Comparison of ENCODE assay signal across 21 cellular contexts in genomic region chr10:34184901-34185386, GRCh38.
A peak's percentile ranks its signal among the peaks of the same experiment; 100 is the strongest.
DNase-seq lines count a peak whose midpoint lies in the region; ATAC-seq and TF ChIP-seq lines count a peak whose summit lies in the region.
"Had no signal": no experiment of that assay in that cellular context is flagged by ENCODE, and none has a peak within 500 bp of the region (broad histone marks: within the 10 kb centered on the region; RNA-seq: fewer than 3 reads in every experiment).

No MANE protein-coding gene starts in this region.

- peak; percentile 74 for ATAC-seq in left lobe of liver
- ATAC-seq: activated naive CD8-positive, alpha-beta T cell treated with anti-CD3 and anti-CD28 coated beads, Interleukin-2, amount 50 U/mL, for 24 hours; gastroesophageal sphincter; stimulated activated naive B cell treated with anti-CD40 and anti-IgM and Interleukin-4, amounts not matched to agents 10 μg/mL and 1 μg/mL and 100 μg/mL, for 72 hours had no signal

- TF ChIP-seq CTCF in type B pancreatic cell (conservative IDR thresholded peaks at IDR 0.05), result no peak
- TF ChIP-seq CTCF in breast epithelium (IDR thresholded peaks at IDR 0.05), result no peak

- H3K27me3 Mint-ChIP-seq in type B pancreatic cell, result peaks cover 6% of the 10 kb centered on the region
- H3K27me3 Mint-ChIP-seq: activated CD4-positive, alpha-beta memory T cell treated with anti-CD3 and anti-CD28 coated beads, Interleukin-2, amount 10 ng/mL, durations not matched to agents 7 days and 5 days; stimulated activated naive B cell treated with anti-CD40 and anti-IgM and Interleukin-4, amounts not matched to agents 10 μg/mL and 1 μg/mL and 100 μg/mL, for 72 hours had no signal

- no peaks in the 10 kb centered on the region for H3K27me3 ChIP-seq in SJSA1 (replicated peaks)
- H3K27me3 ChIP-seq in breast epithelium, result no peaks in the 10 kb centered on the region
- H3K27me3 ChIP-seq: gastroesophageal sphincter, neutrophil had no signal

- TF ChIP-seq POLR2A in breast epithelium (IDR thresholded peaks at IDR 0.05), result no peak

- no peaks in the 10 kb centered on the region for H3K36me3 Mint-ChIP-seq in type B pancreatic cell
- H3K36me3 Mint-ChIP-seq: CD14-positive monocyte; IgD-negative memory B cell; stimulated activated naive B cell treated with anti-CD40 and anti-IgM and Interleukin-4, amounts not matched to agents 10 μg/mL and 1 μg/mL and 100 μg/mL, for 72 hours had no signal

- H3K9me3 ChIP-seq in SJSA1 (replicated peaks) (no peaks in the 10 kb centered on the region), breast epithelium (no peaks in the 10 kb centered on the region)
- H3K9me3 ChIP-seq: gastroesophageal sphincter, neutrophil had no signal

- H3K4me3 ChIP-seq in SJSA1, result no peak overlapping the region
- H3K4me3 ChIP-seq in breast epithelium, result no peak overlapping the region
- H3K4me3 ChIP-seq: gastroesophageal sphincter, GM23248 had no signal

- H3K27ac Mint-ChIP-seq in type B pancreatic cell, result peak overlapping the region; percentile 29
- H3K27ac Mint-ChIP-seq: activated CD4-positive, alpha-beta memory T cell treated with anti-CD3 and anti-CD28 coated beads, Interleukin-2, amount 10 ng/mL, durations not matched to agents 7 days and 5 days; activated naive CD8-positive, alpha-beta T cell treated with anti-CD3 and anti-CD28 coated beads, Interleukin-2, amount 50 U/mL, for 24 hours; CD14-positive monocyte; IgD-negative memory B cell; stimulated activated naive B cell treated with anti-CD40 and anti-IgM and Interleukin-4, amounts not matched to agents 10 μg/mL and 1 μg/mL and 100 μg/mL, for 72 hours had no signal

- H3K27ac ChIP-seq in SJSA1, result peak overlapping the region; percentile 58
- H3K27ac ChIP-seq in breast epithelium, result no peak overlapping the region
- H3K27ac ChIP-seq: epithelial cell of prostate, gastroesophageal sphincter, GM23248, neutrophil had no signal

- no peak overlapping the region for H3K4me3 Mint-ChIP-seq in type B pancreatic cell
- H3K4me3 Mint-ChIP-seq: activated CD4-positive, alpha-beta memory T cell treated with anti-CD3 and anti-CD28 coated beads, Interleukin-2, amount 10 ng/mL, durations not matched to agents 7 days and 5 days; activated naive CD8-positive, alpha-beta T cell treated with anti-CD3 and anti-CD28 coated beads, Interleukin-2, amount 50 U/mL, for 24 hours; CD14-positive monocyte; IgD-negative memory B cell; stimulated activated naive B cell treated with anti-CD40 and anti-IgM and Interleukin-4, amounts not matched to agents 10 μg/mL and 1 μg/mL and 100 μg/mL, for 72 hours had no signal

- no peaks in the 10 kb centered on the region for H3K9me3 Mint-ChIP-seq in type B pancreatic cell
- H3K9me3 Mint-ChIP-seq: activated CD4-positive, alpha-beta memory T cell treated with anti-CD3 and anti-CD28 coated beads, Interleukin-2, amount 10 ng/mL, durations not matched to agents 7 days and 5 days; activated naive CD8-positive, alpha-beta T cell treated with anti-CD3 and anti-CD28 coated beads, Interleukin-2, amount 50 U/mL, for 24 hours; stimulated activated naive B cell treated with anti-CD40 and anti-IgM and Interleukin-4, amounts not matched to agents 10 μg/mL and 1 μg/mL and 100 μg/mL, for 72 hours had no signal

- DNase-seq in NCI-H510A treated with DMSO at 0.1 percent for 48 hours (lab: John Stamatoyannopoulos, UW), result peak; percentile 18
- DNase-seq in NCI-H510A (lab: John Stamatoyannopoulos, UW), result no peak
- peak in 1 of 2 experiments; percentile 42 for DNase-seq in SJSA1 (ENCODE audit: low read depth in 1 of 2, low spot score in 2 of 2)
- no peak for DNase-seq in left lobe of liver (ENCODE audit: low spot score)
- DNase-seq in type B pancreatic cell (ENCODE audit: extremely low spot score, unreplicated experiment), result no peak
- DNase-seq in C1 segment of cervical spinal cord (lab: John Stamatoyannopoulos, UW), result no peak
- no peak for DNase-seq in breast epithelium (ENCODE audit: low spot score in 2 of 2)
- DNase-seq in NOMO-1 treated with dmso at 0.1 percent for 144 hours (lab: John Stamatoyannopoulos, UW; ENCODE audit: unreplicated experiment), result no peak
- DNase-seq: activated CD4-positive, alpha-beta memory T cell treated with anti-CD3 and anti-CD28 coated beads, Interleukin-2, amount 10 ng/mL, durations not matched to agents 7 days and 5 days; activated naive CD8-positive, alpha-beta T cell treated with anti-CD3 and anti-CD28 coated beads, Interleukin-2, amount 50 U/mL, for 24 hours; DND-41; GM23248; mesenchymal stem cell; NCI-H1092; stimulated activated naive B cell treated with anti-CD40 and anti-IgM and Interleukin-4, amounts not matched to agents 10 μg/mL and 1 μg/mL and 100 μg/mL, for 72 hours; trophoblast cell had no signal

- peaks cover 48% of the 10 kb centered on the region for H3K4me1 ChIP-seq in SJSA1 (replicated peaks)
- H3K4me1 ChIP-seq in breast epithelium, result peaks cover 3 to 7% of the 10 kb centered on the region in 2 donors

- intact Hi-C loops in breast epithelium (cut with DNase I; ENCODE audit: low total_unique reads), result no loop called here

- H3K4me1 Mint-ChIP-seq in type B pancreatic cell (ENCODE audit: unreplicated experiment), result peaks cover 57% of the 10 kb centered on the region
- H3K4me1 Mint-ChIP-seq: activated CD4-positive, alpha-beta memory T cell treated with anti-CD3 and anti-CD28 coated beads, Interleukin-2, amount 10 ng/mL, durations not matched to agents 7 days and 5 days; activated naive CD8-positive, alpha-beta T cell treated with anti-CD3 and anti-CD28 coated beads, Interleukin-2, amount 50 U/mL, for 24 hours; IgD-negative memory B cell; stimulated activated naive B cell treated with anti-CD40 and anti-IgM and Interleukin-4, amounts not matched to agents 10 μg/mL and 1 μg/mL and 100 μg/mL, for 72 hours had no signal

- no peaks in the 10 kb centered on the region for H3K36me3 ChIP-seq in SJSA1
- no peaks in the 10 kb centered on the region for H3K36me3 ChIP-seq in breast epithelium
- H3K36me3 ChIP-seq: gastroesophageal sphincter, neutrophil had no signal
